ENCODE assay signal across 7 cellular contexts in genomic region chr2:194907569-194907968, GRCh38.
"Had no signal": no experiment of that assay in that cellular context is flagged by ENCODE, and none has a peak within 500 bp of the region (broad histone marks: within the 10 kb centered on the region; RNA-seq: fewer than 3 reads in every experiment).

No MANE protein-coding gene starts in this region.

- H3K9me3 ChIP-seq: HAP-1 had no signal

- H3K9ac ChIP-seq: GM23248 had no signal

- H3K4me1 ChIP-seq: HAP-1 had no signal

- H3K4me3 ChIP-seq: GM23248, HAP-1 had no signal

- H3K27ac ChIP-seq: GM23248, HL-60 had no signal

- DNase-seq: GM23248, GOT3, H7, HFFc6, KBM-7 had no signal

- H2AFZ ChIP-seq: GM23248 had no signal

- H3K36me3 ChIP-seq: HAP-1 had no signal
